14 cellular contexts compared by ENCODE assay signal in the genomic region with DNA sequence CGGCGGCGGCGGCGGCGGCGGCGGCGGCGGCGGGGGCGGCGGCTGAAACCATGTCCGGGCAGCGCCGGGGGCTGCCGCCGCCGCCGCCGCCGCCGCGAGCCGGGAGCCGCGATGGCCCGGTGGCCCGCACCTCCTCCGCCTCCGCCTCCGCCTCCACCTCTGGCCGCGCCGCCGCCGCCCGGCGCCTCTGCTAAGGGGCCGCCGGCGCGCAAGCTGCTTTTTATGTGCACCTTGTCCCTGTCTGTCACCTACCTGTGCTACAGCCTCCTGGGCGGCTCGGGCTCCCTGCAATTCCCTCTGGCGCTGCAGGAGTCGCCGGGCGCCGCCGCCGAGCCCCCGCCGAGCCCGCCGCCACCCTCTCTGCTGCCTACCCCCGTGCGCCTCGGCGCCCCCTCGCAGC. TPM values are rescaled to one million over a fixed set of nuclear protein-coding genes. Genes with fewer than 3 reads are reported as not detected.
DNase-seq lines count a peak whose midpoint lies in the region; ATAC-seq and TF ChIP-seq lines count a peak whose summit lies in the region.
"Had no signal": no experiment of that assay in that cellular context is flagged by ENCODE, and none has a peak within 500 bp of the region (broad histone marks: within the 10 kb centered on the region; RNA-seq: fewer than 3 reads in every experiment).

No MANE protein-coding gene starts in this region.

- H3K9ac ChIP-seq in SK-N-SH = no peak overlapping the region

- H3K4me1 ChIP-seq in SK-N-SH (ENCODE audit: control insufficient read depth in 1 of 2, insufficient read depth in 2 of 2, low read depth in 1 of 2, low read length in 1 of 2) = no peaks in the 10 kb centered on the region
- no peaks in the 10 kb centered on the region for H3K4me1 ChIP-seq in foreskin keratinocyte
- H3K4me1 ChIP-seq in stomach = peaks cover 9 to 35% (median 29%) of the 10 kb centered on the region in 4 donors

- TF ChIP-seq CTCF in SK-N-SH (IDR thresholded peaks at IDR 0.05) (no peak), foreskin keratinocyte (conservative IDR thresholded peaks at IDR 0.05) (no peak), stomach (IDR thresholded peaks at IDR 0.05) (no peak)

- H4K20me1 ChIP-seq in SK-N-SH (ENCODE audit: insufficient read depth) = no peaks in the 10 kb centered on the region

- POLR2A ChIA-PET in SK-N-SH (lab: Yijun Ruan, JAX) = no interaction called here

- H3K36me3 ChIP-seq in SK-N-SH (replicated peaks in 1 of 2; ENCODE audit: control insufficient read depth in 1 of 2, insufficient read depth in 2 of 2, low read length in 1 of 2) (no peaks in the 10 kb centered on the region), stomach (no peaks in the 10 kb centered on the region)
- H3K36me3 ChIP-seq: neutrophil, upper lobe of left lung had no signal

- TF ChIP-seq EP300 in SK-N-SH (IDR thresholded peaks at IDR 0.05; ENCODE audit: borderline replicate concordance in 1 of 2, low read depth in 1 of 2, low read length in 1 of 2) = no peak
- no peak for TF ChIP-seq EP300 in stomach (IDR thresholded peaks at IDR 0.05)

- DNase-seq in SK-N-SH (peak; percentile 35), NCI-H1105 (lab: John Stamatoyannopoulos, UW) (peak; percentile 13), foreskin keratinocyte (no peak), stomach (peak; percentile 25), GM19238 (ENCODE audit: insufficient read length, low spot score) (no peak)
- DNase-seq: activated CD8-positive, alpha-beta memory T cell treated with anti-CD3 and anti-CD28 coated beads, Interleukin-2, amount 10 ng/mL, durations not matched to agents 7 days and 5 days; Kasumi-1; NCI-H2227 treated with DMSO at 0.1 percent for 48 hours; stimulated activated CD4-positive, alpha-beta T cell treated with anti-CD3 and anti-CD28 coated beads, Interleukin-12 subunit alpha, Interleukin-12 subunit beta, amount 100 ng/mL, for 4 hours had no signal

- no peak for TF ChIP-seq RAD21 in SK-N-SH (IDR thresholded peaks at IDR 0.05; ENCODE audit: low read length)

- no peak overlapping the region for H3K4me2 ChIP-seq in SK-N-SH

- H3K4me3 ChIP-seq in SK-N-SH (ENCODE audit: low read depth in 2 of 2, low read length in 1 of 2) (no peak overlapping the region), stomach (peak overlapping the region; percentile 41 to 66 (median 58))

- intact Hi-C loops in stomach (cut with DNase I; ENCODE audit: low total_unique reads) = no loop called here

- ATAC-seq in SK-N-SH treated with all-trans-retinoic acid at 6 μM for 48 hours (no peak), foreskin keratinocyte (peak; percentile 27), HG02798 (IDR thresholded peaks at IDR 0.05; ENCODE audit: poor library complexity, unreplicated experiment) (no peak), GM18873 (IDR thresholded peaks at IDR 0.05; ENCODE audit: low FRiP score, unreplicated experiment) (no peak)
- ATAC-seq: activated CD8-positive, alpha-beta memory T cell treated with anti-CD3 and anti-CD28 coated beads, Interleukin-2, amount 10 ng/mL, durations not matched to agents 7 days and 5 days had no signal

- no peaks in the 10 kb centered on the region for H3K79me2 ChIP-seq in SK-N-SH (ENCODE audit: insufficient read depth)

- H3K9me3 ChIP-seq in SK-N-SH (no peaks in the 10 kb centered on the region), stomach (no peaks in the 10 kb centered on the region)
- H3K9me3 ChIP-seq: neutrophil, upper lobe of left lung had no signal

- no peaks in the 10 kb centered on the region for H3K9me2 ChIP-seq in SK-N-SH

- H2AFZ ChIP-seq in SK-N-SH (ENCODE audit: low read depth) = no peak overlapping the region

- H3K27me3 ChIP-seq in SK-N-SH (ENCODE audit: insufficient read depth) (peaks cover 58% of the 10 kb centered on the region), foreskin keratinocyte (peaks cover 41% of the 10 kb centered on the region), stomach (peaks cover 0 to 75% (median 23%) of the 10 kb centered on the region in 3 donors)

- H3K27ac ChIP-seq in SK-N-SH (ENCODE audit: low read depth in 2 of 2, low read length in 1 of 2) = no peak overlapping the region
- no peak overlapping the region for H3K27ac ChIP-seq in foreskin keratinocyte
- no peak overlapping the region for H3K27ac ChIP-seq in stomach
- H3K27ac ChIP-seq: neutrophil, upper lobe of left lung had no signal

- no peak for TF ChIP-seq POLR2A in stomach (IDR thresholded peaks at IDR 0.05)

- no peaks in the 10 kb centered on the region for H3F3A ChIP-seq in SK-N-SH (replicated peaks; ENCODE audit: insufficient read depth)

- CTCF ChIA-PET in SK-N-SH (lab: Yijun Ruan, JAX) = no interaction called here

- 0% methylated on average over 5 of the region's 61 CpGs for WGBS in SK-N-SH (ENCODE audit: low lambda C conversion rate)
- WGBS in stomach, 5 donors = 0 to 3% (median 0%) methylated on average over 9 to 50 of the region's 61 CpGs

TF ChIP-seq in SK-N-SH, 30 proteins besides CTCF, POLR2A, EP300 and RAD21 (continues in another document):
- TF ChIP-seq YY1 (IDR thresholded peaks at IDR 0.05; ENCODE audit: low read depth) (no peak), JUND (IDR thresholded peaks at IDR 0.05) (no peak), FOXJ3 (CRISPR knock-in tag; IDR thresholded peaks at IDR 0.05) (no peak), NRF1 (IDR thresholded peaks at IDR 0.05; ENCODE audit: low read depth, low read length) (no peak), SIN3A (IDR thresholded peaks at IDR 0.05; ENCODE audit: borderline replicate concordance, low read depth, low read length) (no peak), EZH2phosphoT487 (IDR thresholded peaks at IDR 0.05; ENCODE audit: borderline replicate concordance, low read depth) (no peak), NFIC (IDR thresholded peaks at IDR 0.05; ENCODE audit: borderline replicate concordance) (no peak), TAF1 (IDR thresholded peaks at IDR 0.05; ENCODE audit: borderline replicate concordance, low read depth, low read length) (no peak), MXI1 (IDR thresholded peaks at IDR 0.05; ENCODE audit: low read depth, low read length) (no peak), RFX5 (IDR thresholded peaks at IDR 0.05; ENCODE audit: low read length) (no peak), CHD2 (IDR thresholded peaks at IDR 0.05; ENCODE audit: low read length, partially characterized antibody) (no peak)
- TF ChIP-seq, protein P1, sequence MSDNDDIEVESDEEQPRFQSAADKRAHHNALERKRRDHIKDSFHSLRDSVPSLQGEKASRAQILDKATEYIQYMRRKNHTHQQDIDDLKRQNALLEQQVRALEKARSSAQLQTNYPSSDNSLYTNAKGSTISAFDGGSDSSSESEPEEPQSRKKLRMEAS (IDR thresholded peaks at IDR 0.05; ENCODE audit: low read depth) = no peak
- TF ChIP-seq, protein P2, sequence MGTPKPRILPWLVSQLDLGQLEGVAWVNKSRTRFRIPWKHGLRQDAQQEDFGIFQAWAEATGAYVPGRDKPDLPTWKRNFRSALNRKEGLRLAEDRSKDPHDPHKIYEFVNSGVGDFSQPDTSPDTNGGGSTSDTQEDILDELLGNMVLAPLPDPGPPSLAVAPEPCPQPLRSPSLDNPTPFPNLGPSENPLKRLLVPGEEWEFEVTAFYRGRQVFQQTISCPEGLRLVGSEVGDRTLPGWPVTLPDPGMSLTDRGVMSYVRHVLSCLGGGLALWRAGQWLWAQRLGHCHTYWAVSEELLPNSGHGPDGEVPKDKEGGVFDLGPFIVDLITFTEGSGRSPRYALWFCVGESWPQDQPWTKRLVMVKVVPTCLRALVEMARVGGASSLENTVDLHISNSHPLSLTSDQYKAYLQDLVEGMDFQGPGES (IDR thresholded peaks at IDR 0.05; ENCODE audit: low read depth, low read length) = no peak

TF ChIP-seq in SK-N-SH treated with all-trans-retinoic acid at 6 μM for 48 hours, 23 proteins besides CTCF, POLR2A, EP300 and RAD21:
- TF ChIP-seq, protein P3, sequence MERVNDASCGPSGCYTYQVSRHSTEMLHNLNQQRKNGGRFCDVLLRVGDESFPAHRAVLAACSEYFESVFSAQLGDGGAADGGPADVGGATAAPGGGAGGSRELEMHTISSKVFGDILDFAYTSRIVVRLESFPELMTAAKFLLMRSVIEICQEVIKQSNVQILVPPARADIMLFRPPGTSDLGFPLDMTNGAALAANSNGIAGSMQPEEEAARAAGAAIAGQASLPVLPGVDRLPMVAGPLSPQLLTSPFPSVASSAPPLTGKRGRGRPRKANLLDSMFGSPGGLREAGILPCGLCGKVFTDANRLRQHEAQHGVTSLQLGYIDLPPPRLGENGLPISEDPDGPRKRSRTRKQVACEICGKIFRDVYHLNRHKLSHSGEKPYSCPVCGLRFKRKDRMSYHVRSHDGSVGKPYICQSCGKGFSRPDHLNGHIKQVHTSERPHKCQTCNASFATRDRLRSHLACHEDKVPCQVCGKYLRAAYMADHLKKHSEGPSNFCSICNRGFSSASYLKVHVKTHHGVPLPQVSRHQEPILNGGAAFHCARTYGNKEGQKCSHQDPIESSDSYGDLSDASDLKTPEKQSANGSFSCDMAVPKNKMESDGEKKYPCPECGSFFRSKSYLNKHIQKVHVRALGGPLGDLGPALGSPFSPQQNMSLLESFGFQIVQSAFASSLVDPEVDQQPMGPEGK (CRISPR knock-in tag; IDR thresholded peaks at IDR 0.05; ENCODE audit: borderline replicate concordance) = no peak
- TF ChIP-seq ZC3H10 (CRISPR knock-in tag; IDR thresholded peaks at IDR 0.05) (no peak), ESRRG (CRISPR knock-in tag; IDR thresholded peaks at IDR 0.05) (no peak)
- TF ChIP-seq, protein P4, sequence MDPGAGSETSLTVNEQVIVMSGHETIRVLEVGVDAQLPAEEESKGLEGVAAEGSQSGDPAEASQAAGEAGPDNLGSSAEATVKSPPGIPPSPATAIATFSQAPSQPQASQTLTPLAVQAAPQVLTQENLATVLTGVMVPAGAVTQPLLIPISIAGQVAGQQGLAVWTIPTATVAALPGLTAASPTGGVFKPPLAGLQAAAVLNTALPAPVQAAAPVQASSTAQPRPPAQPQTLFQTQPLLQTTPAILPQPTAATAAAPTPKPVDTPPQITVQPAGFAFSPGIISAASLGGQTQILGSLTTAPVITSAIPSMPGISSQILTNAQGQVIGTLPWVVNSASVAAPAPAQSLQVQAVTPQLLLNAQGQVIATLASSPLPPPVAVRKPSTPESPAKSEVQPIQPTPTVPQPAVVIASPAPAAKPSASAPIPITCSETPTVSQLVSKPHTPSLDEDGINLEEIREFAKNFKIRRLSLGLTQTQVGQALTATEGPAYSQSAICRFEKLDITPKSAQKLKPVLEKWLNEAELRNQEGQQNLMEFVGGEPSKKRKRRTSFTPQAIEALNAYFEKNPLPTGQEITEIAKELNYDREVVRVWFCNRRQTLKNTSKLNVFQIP (CRISPR knock-in tag; IDR thresholded peaks at IDR 0.05; ENCODE audit: borderline replicate concordance, low read depth) = no peak

RNA-seq across cellular contexts. Expression of a gene that starts 0.5 kb away (rescaled TPM):
- polyA plus RNA-seq in SK-N-SH (2012; rRNA removed) = not detected in 2 replicates
- polyA plus RNA-seq in SK-N-SH (2012; cell fraction: cytosol; rRNA removed) = not detected in 2 replicates
- not detected in 2 replicates for polyA plus RNA-seq in SK-N-SH (2012; cell fraction: nucleus; rRNA removed)
- total RNA-seq in foreskin keratinocyte = not detected in 2 replicates
- not detected in 2 replicates for polyA plus RNA-seq in foreskin keratinocyte
- total RNA-seq in stomach = 1 to 10 TPM in 1 of 5 donors, under 1 TPM in 1, not detected in 3; 0.89 to 1.7 TPM
- under 1 TPM; 0.58 to 0.81 (median 0.76) TPM for polyA plus RNA-seq in stomach
- total RNA-seq: activated CD8-positive, alpha-beta memory T cell treated with anti-CD3 and anti-CD28 coated beads, Interleukin-2, amount 10 ng/mL, durations not matched to agents 7 days and 5 days had no signal

Comparison
In these comparisons a context has a peak if more than half of its experiments do, and no peak if none do; other contexts are left out.
1. DNase-seq: peak in SK-N-SH (single experiment), NCI-H1105 (single experiment) and stomach (single experiment); none in foreskin keratinocyte (0 of 2) and GM19238 (single experiment).
2. H3K4me3 ChIP-seq: peak in stomach (4 of 4); none in SK-N-SH (0 of 2).